1 cellular context compared by ENCODE assay signal in the genomic region with DNA sequence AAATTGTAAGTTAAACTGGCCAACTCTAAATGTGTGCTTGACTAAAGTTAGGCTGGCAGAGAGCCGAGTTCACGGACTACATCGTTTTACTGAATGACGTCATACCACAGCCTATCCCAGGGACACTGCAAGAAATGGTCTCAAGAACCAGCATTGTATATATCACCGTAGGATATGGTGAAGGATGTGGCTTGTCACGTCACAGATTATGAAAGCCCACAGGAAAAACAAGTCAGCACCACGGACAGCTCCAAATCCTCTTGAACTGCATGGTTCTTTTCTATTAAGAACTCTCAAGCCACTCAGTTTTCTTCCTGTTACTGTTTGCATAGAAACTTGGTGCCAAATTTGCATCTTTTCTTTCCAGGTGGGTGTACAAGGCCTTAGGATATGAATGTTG.
TF ChIP-seq lines count a peak whose summit lies in the region.

No MANE protein-coding gene starts in this region.

TF ChIP-seq in HepG2, 621 proteins besides CTCF, POLR2A, EP300 and RAD21 (continued from another document):
- TF ChIP-seq, protein P1, sequence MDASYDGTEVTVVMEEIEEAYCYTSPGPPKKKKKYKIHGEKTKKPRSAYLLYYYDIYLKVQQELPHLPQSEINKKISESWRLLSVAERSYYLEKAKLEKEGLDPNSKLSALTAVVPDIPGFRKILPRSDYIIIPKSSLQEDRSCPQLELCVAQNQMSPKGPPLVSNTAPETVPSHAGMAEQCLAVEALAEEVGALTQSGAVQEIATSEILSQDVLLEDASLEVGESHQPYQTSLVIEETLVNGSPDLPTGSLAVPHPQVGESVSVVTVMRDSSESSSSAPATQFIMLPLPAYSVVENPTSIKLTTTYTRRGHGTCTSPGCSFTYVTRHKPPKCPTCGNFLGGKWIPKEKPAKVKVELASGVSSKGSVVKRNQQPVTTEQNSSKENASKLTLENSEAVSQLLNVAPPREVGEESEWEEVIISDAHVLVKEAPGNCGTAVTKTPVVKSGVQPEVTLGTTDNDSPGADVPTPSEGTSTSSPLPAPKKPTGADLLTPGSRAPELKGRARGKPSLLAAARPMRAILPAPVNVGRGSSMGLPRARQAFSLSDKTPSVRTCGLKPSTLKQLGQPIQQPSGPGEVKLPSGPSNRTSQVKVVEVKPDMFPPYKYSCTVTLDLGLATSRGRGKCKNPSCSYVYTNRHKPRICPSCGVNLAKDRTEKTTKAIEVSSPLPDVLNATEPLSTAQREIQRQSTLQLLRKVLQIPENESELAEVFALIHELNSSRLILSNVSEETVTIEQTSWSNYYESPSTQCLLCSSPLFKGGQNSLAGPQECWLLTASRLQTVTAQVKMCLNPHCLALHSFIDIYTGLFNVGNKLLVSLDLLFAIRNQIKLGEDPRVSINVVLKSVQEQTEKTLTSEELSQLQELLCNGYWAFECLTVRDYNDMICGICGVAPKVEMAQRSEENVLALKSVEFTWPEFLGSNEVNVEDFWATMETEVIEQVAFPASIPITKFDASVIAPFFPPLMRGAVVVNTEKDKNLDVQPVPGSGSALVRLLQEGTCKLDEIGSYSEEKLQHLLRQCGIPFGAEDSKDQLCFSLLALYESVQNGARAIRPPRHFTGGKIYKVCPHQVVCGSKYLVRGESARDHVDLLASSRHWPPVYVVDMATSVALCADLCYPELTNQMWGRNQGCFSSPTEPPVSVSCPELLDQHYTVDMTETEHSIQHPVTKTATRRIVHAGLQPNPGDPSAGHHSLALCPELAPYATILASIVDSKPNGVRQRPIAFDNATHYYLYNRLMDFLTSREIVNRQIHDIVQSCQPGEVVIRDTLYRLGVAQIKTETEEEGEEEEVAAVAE (CRISPR knock-in tag; IDR thresholded peaks at IDR 0.05; ENCODE audit: borderline replicate concordance) = peak; percentile 65; the same call in 1 of the 2 replicates
- 0 out of 2 replicates have a peak, but pooled peaks have one; percentile 20 for TF ChIP-seq NCOA2 (CRISPR knock-in tag; IDR thresholded peaks at IDR 0.05)
- TF ChIP-seq RARA (CRISPR knock-in tag; IDR thresholded peaks at IDR 0.05) = 0 out of 2 replicates have a peak, but pooled peaks have one; percentile 16
- TF ChIP-seq ZNF354B (CRISPR knock-in tag; IDR thresholded peaks at IDR 0.05) = 0 out of 2 replicates have a peak, but pooled peaks have one; percentile 42
- peak; percentile 88; the same call in 1 of the 2 replicates for TF ChIP-seq EHMT2 (IDR thresholded peaks at IDR 0.05; ENCODE audit: borderline replicate concordance, low read depth, low read length)
- TF ChIP-seq SPEN (CRISPR knock-in tag; IDR thresholded peaks at IDR 0.05; ENCODE audit: low read depth) = no peak
- 0 out of 2 replicates have a peak, but pooled peaks have one; percentile 35 for TF ChIP-seq KLF12 (CRISPR knock-in tag; IDR thresholded peaks at IDR 0.05; ENCODE audit: borderline replicate concordance)
- 0 out of 2 replicates have a peak, but pooled peaks have one; percentile 22 for TF ChIP-seq SMAD3 (CRISPR knock-in tag; IDR thresholded peaks at IDR 0.05)
- TF ChIP-seq ZNF232 (CRISPR knock-in tag; IDR thresholded peaks at IDR 0.05; ENCODE audit: borderline replicate concordance) = peak; percentile 47; the same call in 1 of the 2 replicates
- TF ChIP-seq MIER2 (CRISPR knock-in tag; IDR thresholded peaks at IDR 0.05) = peak; percentile 96
- TF ChIP-seq ZFP37 (CRISPR knock-in tag; IDR thresholded peaks at IDR 0.05; ENCODE audit: borderline replicate concordance) = peak; percentile 43; the same call in 1 of the 2 replicates
- TF ChIP-seq WIZ (CRISPR knock-in tag; IDR thresholded peaks at IDR 0.05) = 0 out of 2 replicates have a peak, but pooled peaks have one; percentile 74
- TF ChIP-seq, protein P2, sequence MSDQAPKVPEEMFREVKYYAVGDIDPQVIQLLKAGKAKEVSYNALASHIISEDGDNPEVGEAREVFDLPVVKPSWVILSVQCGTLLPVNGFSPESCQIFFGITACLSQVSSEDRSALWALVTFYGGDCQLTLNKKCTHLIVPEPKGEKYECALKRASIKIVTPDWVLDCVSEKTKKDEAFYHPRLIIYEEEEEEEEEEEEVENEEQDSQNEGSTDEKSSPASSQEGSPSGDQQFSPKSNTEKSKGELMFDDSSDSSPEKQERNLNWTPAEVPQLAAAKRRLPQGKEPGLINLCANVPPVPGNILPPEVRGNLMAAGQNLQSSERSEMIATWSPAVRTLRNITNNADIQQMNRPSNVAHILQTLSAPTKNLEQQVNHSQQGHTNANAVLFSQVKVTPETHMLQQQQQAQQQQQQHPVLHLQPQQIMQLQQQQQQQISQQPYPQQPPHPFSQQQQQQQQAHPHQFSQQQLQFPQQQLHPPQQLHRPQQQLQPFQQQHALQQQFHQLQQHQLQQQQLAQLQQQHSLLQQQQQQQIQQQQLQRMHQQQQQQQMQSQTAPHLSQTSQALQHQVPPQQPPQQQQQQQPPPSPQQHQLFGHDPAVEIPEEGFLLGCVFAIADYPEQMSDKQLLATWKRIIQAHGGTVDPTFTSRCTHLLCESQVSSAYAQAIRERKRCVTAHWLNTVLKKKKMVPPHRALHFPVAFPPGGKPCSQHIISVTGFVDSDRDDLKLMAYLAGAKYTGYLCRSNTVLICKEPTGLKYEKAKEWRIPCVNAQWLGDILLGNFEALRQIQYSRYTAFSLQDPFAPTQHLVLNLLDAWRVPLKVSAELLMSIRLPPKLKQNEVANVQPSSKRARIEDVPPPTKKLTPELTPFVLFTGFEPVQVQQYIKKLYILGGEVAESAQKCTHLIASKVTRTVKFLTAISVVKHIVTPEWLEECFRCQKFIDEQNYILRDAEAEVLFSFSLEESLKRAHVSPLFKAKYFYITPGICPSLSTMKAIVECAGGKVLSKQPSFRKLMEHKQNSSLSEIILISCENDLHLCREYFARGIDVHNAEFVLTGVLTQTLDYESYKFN (CRISPR knock-in tag; conservative IDR thresholded peaks at IDR 0.05) = no peak
- TF ChIP-seq YY1 (IDR thresholded peaks at IDR 0.05; ENCODE audit: insufficient read depth, insufficient replicate concordance, low read depth, low read length) = no peak
- TF ChIP-seq ELF3 (CRISPR knock-in tag; IDR thresholded peaks at IDR 0.05) = 0 out of 2 replicates have a peak, but pooled peaks have one; percentile 14
- TF ChIP-seq KLF16 (CRISPR knock-in tag; IDR thresholded peaks at IDR 0.05) = 0 out of 4 replicates have a peak, but pooled peaks of 1 of the 2 experiments have one; percentile 34
- TF ChIP-seq ZNF792 (CRISPR knock-in tag; IDR thresholded peaks at IDR 0.05) = no peak
- TF ChIP-seq SAP130 (CRISPR knock-in tag; IDR thresholded peaks at IDR 0.05; ENCODE audit: low read depth) = peak; percentile 42; the same call in 1 of the 2 replicates
- TF ChIP-seq, protein P3, sequence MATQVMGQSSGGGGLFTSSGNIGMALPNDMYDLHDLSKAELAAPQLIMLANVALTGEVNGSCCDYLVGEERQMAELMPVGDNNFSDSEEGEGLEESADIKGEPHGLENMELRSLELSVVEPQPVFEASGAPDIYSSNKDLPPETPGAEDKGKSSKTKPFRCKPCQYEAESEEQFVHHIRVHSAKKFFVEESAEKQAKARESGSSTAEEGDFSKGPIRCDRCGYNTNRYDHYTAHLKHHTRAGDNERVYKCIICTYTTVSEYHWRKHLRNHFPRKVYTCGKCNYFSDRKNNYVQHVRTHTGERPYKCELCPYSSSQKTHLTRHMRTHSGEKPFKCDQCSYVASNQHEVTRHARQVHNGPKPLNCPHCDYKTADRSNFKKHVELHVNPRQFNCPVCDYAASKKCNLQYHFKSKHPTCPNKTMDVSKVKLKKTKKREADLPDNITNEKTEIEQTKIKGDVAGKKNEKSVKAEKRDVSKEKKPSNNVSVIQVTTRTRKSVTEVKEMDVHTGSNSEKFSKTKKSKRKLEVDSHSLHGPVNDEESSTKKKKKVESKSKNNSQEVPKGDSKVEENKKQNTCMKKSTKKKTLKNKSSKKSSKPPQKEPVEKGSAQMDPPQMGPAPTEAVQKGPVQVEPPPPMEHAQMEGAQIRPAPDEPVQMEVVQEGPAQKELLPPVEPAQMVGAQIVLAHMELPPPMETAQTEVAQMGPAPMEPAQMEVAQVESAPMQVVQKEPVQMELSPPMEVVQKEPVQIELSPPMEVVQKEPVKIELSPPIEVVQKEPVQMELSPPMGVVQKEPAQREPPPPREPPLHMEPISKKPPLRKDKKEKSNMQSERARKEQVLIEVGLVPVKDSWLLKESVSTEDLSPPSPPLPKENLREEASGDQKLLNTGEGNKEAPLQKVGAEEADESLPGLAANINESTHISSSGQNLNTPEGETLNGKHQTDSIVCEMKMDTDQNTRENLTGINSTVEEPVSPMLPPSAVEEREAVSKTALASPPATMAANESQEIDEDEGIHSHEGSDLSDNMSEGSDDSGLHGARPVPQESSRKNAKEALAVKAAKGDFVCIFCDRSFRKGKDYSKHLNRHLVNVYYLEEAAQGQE (IDR thresholded peaks at IDR 0.05; ENCODE audit: borderline replicate concordance in 1 of 2, low read depth in 1 of 2, low read length in 2 of 2) = peak; percentile 70 to 98
- TF ChIP-seq ZNF547 (CRISPR knock-in tag; IDR thresholded peaks at IDR 0.05) = no peak
- peak; percentile 26; the same call in 1 of the 2 replicates for TF ChIP-seq ZNF331 (CRISPR knock-in tag; IDR thresholded peaks at IDR 0.05)
- TF ChIP-seq SALL1 (CRISPR knock-in tag; IDR thresholded peaks at IDR 0.05) = peak; percentile 16; the same call in 1 of the 2 replicates
TF ChIP-seq in HepG2: peak in this region for 25.
